In the genomic region with DNA sequence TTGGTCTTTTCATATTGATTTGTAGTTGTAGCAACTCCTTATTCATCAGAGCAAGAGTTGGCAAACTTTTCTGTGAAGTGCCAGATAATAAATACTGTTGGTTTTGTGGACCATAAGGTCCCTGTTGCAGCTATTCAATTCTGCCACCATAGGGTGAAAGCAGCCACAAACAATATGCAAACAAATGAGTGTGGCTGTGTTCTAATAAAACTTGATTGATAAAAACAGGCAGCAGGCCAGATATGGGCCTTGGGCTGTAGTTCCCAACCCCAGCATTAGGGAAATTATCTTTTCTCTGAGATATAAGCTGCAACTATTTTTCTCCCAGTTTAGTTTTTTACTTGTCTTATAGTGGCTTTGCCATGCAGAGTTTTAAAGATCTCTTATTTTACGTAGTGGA, we compare ENCODE assay signal across 18 cellular contexts.
A peak's percentile ranks its signal among the peaks of the same experiment; 100 is the strongest.
DNase-seq lines count a peak whose midpoint lies in the region; TF ChIP-seq lines count a peak whose summit lies in the region.
"Had no signal": no experiment of that assay in that cellular context is flagged by ENCODE, and none has a peak within 500 bp of the region (broad histone marks: within the 10 kb centered on the region; RNA-seq: fewer than 3 reads in every experiment).

No MANE protein-coding gene starts in this region.

- H3K9me3 ChIP-seq in endodermal cell (ENCODE audit: control insufficient read depth, low read length) = no peaks in the 10 kb centered on the region
- H3K9me3 ChIP-seq: BE2C; BLaER1 treated with 17β-estradiol and CSF1 and Interleukin-3, amounts not matched to agents 10 nM and 100 nM had no signal

- no peaks in the 10 kb centered on the region for H3K27me3 Mint-ChIP-seq in endodermal cell (ENCODE audit: insufficient read depth)
- H3K27me3 Mint-ChIP-seq: CD4-positive, alpha-beta memory T cell had no signal

- TF ChIP-seq CTCF in LNCaP clone FGC (IDR thresholded peaks at IDR 0.05; ENCODE audit: control insufficient read depth, extremely low read depth, insufficient read depth) (no peak), endodermal cell (conservative IDR thresholded peaks at IDR 0.05) (no peak)

- no peak overlapping the region for H3K9ac ChIP-seq in endodermal cell (ENCODE audit: extremely low read depth, low read length, poor library complexity, severe bottlenecking)
- H3K9ac ChIP-seq: BLaER1 treated with 17β-estradiol and CSF1 and Interleukin-3, amounts not matched to agents 10 nM and 100 nM had no signal

- 94 to 100% methylated on average over 1 of the region's 1 CpG for WGBS in endodermal cell (ENCODE audit: insufficient coverage in 1 of 2, insufficient read length in 1 of 2), 2 experiments

- no peak overlapping the region for H3K4me3 Mint-ChIP-seq in endodermal cell
- H3K4me3 Mint-ChIP-seq: CD14-positive monocyte; CD4-positive, alpha-beta memory T cell had no signal

- no peak overlapping the region for H3K27ac ChIP-seq in endodermal cell (ENCODE audit: low read depth, low read length)
- H3K27ac ChIP-seq: 22Rv1; BLaER1 treated with 17β-estradiol and CSF1 and Interleukin-3, amounts not matched to agents 10 nM and 100 nM had no signal

- DNase-seq in LNCaP clone FGC (ENCODE audit: low read depth) (peak; percentile 81), NCI-H69 (lab: John Stamatoyannopoulos, UW) (peak; percentile 10), endodermal cell (no peak), middle frontal gyrus (ENCODE audit: extremely low spot score, low spot score) (no peak), AG08396 (ENCODE audit: low spot score) (no peak), HuH-7.5 (ENCODE audit: low spot score) (no peak)
- DNase-seq: AML-193; BE2C; Calu3; CD4-positive, alpha-beta memory T cell; COR-L47; DMS153; DND-41; GOT3; HCEC 1CT had no signal

- no peaks in the 10 kb centered on the region for H3K36me3 ChIP-seq in endodermal cell (ENCODE audit: control insufficient read depth, insufficient read depth, low read length)
- H3K36me3 ChIP-seq: BE2C; BLaER1 treated with 17β-estradiol and CSF1 and Interleukin-3, amounts not matched to agents 10 nM and 100 nM had no signal

- H3K4me3 ChIP-seq in LNCaP clone FGC (ENCODE audit: low read depth, low read length) (no peak overlapping the region), endodermal cell (ENCODE audit: low read length) (no peak overlapping the region)
- H3K4me3 ChIP-seq: BLaER1 treated with 17β-estradiol and CSF1 and Interleukin-3, amounts not matched to agents 10 nM and 100 nM had no signal

- peaks cover 5% of the 10 kb centered on the region for H3K4me1 Mint-ChIP-seq in endodermal cell
- H3K4me1 Mint-ChIP-seq: CD4-positive, alpha-beta memory T cell had no signal

- no peaks in the 10 kb centered on the region for H3K4me1 ChIP-seq in endodermal cell (ENCODE audit: control insufficient read depth, insufficient read depth, low read length)
- H3K4me1 ChIP-seq: BLaER1 treated with 17β-estradiol and CSF1 and Interleukin-3, amounts not matched to agents 10 nM and 100 nM had no signal

- no peaks in the 10 kb centered on the region for H3K27me3 ChIP-seq in endodermal cell (ENCODE audit: control insufficient read depth, insufficient read depth, low read length, poor library complexity, severe bottlenecking)
- H3K27me3 ChIP-seq: BE2C; BLaER1 treated with 17β-estradiol and CSF1 and Interleukin-3, amounts not matched to agents 10 nM and 100 nM had no signal

- H3K27ac Mint-ChIP-seq in endodermal cell = peak overlapping the region; percentile 57
- H3K27ac Mint-ChIP-seq: CD14-positive monocyte; CD4-positive, alpha-beta memory T cell had no signal

- H3K9me3 Mint-ChIP-seq in endodermal cell = no peaks in the 10 kb centered on the region
- H3K9me3 Mint-ChIP-seq: CD14-positive monocyte had no signal

- no peaks in the 10 kb centered on the region for H3K36me3 Mint-ChIP-seq in endodermal cell (ENCODE audit: low read depth)
- H3K36me3 Mint-ChIP-seq: CD14-positive monocyte had no signal

Comparison
In these comparisons a context has a peak if more than half of its experiments do, and no peak if none do; other contexts are left out.
1. DNase-seq: peak in LNCaP clone FGC (single experiment) and NCI-H69 (single experiment); none in endodermal cell (single experiment), middle frontal gyrus (single experiment), AG08396 (single experiment) and HuH-7.5 (single experiment).